In genomic region chr1:30376054-30376453, GRCh38 we compare ENCODE assay signal across 12 cellular contexts.
A peak's percentile ranks its signal among the peaks of the same experiment; 100 is the strongest.
DNase-seq lines count a peak whose midpoint lies in the region; ATAC-seq and TF ChIP-seq lines count a peak whose summit lies in the region.
"Had no signal": no experiment of that assay in that cellular context is flagged by ENCODE, and none has a peak within 500 bp of the region (broad histone marks: within the 10 kb centered on the region; RNA-seq: fewer than 3 reads in every experiment).

No MANE protein-coding gene starts in this region.

- H3K36me3 ChIP-seq in RWPE2 (ENCODE audit: low read depth), result no peaks in the 10 kb centered on the region
- no peaks in the 10 kb centered on the region for H3K36me3 ChIP-seq in vagina

- ATAC-seq in RWPE2 (ENCODE audit: low read depth), result no peak
- ATAC-seq in natural killer cell, result no peak
- ATAC-seq in GM19397 (IDR thresholded peaks at IDR 0.05; ENCODE audit: unreplicated experiment), result no peak
- ATAC-seq: A549, HCT116, K562 had no signal

- DNase-seq in RWPE2 (ENCODE audit: low spot score), result peak; percentile 7
- DNase-seq in islet precursor cell, result peak; percentile 25
- DNase-seq in osteocyte (ENCODE audit: extremely low spot score, unreplicated experiment), result peak; percentile 63
- DNase-seq in vagina (ENCODE audit: extremely low spot score in 2 of 2), result peak; percentile 43 to 47
- DNase-seq in natural killer cell, result no peak
- DNase-seq in GOT3 (lab: John Stamatoyannopoulos, UW), result no peak
- DNase-seq: Caco-2; CD8-positive, alpha-beta memory T cell had no signal

- H3K27me3 Mint-ChIP-seq in osteocyte (ENCODE audit: unreplicated experiment) (peaks cover 5% of the 10 kb centered on the region), natural killer cell (ENCODE audit: low read depth in 2 of 2) (peaks cover 0 to 7% of the 10 kb centered on the region in 2 donors)

- H3K27ac ChIP-seq in RWPE2 (ENCODE audit: poor library complexity, severe bottlenecking) (no peak overlapping the region), vagina (no peak overlapping the region)
- H3K27ac ChIP-seq: A549 had no signal

- H3K27me3 ChIP-seq in RWPE2 (ENCODE audit: insufficient read depth, poor library complexity, severe bottlenecking), result no peaks in the 10 kb centered on the region
- no peaks in the 10 kb centered on the region for H3K27me3 ChIP-seq in vagina

- H3K36me3 Mint-ChIP-seq in osteocyte (ENCODE audit: unreplicated experiment) (no peaks in the 10 kb centered on the region), natural killer cell (no peaks in the 10 kb centered on the region)
- H3K36me3 Mint-ChIP-seq: CD8-positive, alpha-beta memory T cell had no signal

- H3K4me3 ChIP-seq in RWPE2 (ENCODE audit: severe bottlenecking) (no peak overlapping the region), vagina (no peak overlapping the region)
- H3K4me3 ChIP-seq: A549, K562 had no signal

- H3K4me3 Mint-ChIP-seq in osteocyte (ENCODE audit: unreplicated experiment), result no peak overlapping the region
- H3K4me3 Mint-ChIP-seq in natural killer cell, result no peak overlapping the region
- H3K4me3 Mint-ChIP-seq: CD8-positive, alpha-beta memory T cell had no signal

- peaks cover 6% of the 10 kb centered on the region for H3K4me1 ChIP-seq in RWPE2 (ENCODE audit: insufficient read depth, poor library complexity, severe bottlenecking)
- H3K4me1 ChIP-seq in vagina, result peaks cover 22% of the 10 kb centered on the region
- H3K4me1 ChIP-seq: A549, Caco-2 had no signal

- peaks cover 2% of the 10 kb centered on the region for H3K4me1 Mint-ChIP-seq in osteocyte (ENCODE audit: unreplicated experiment)
- H3K4me1 Mint-ChIP-seq in natural killer cell, result peaks cover 0 to 13% of the 10 kb centered on the region in 2 donors

- intact Hi-C loops in vagina (cut with DNase I), result no loop called here
- intact Hi-C loops in natural killer cell (cut with micrococcal nuclease), result no loop called here

- no peak overlapping the region for H3K27ac Mint-ChIP-seq in osteocyte (ENCODE audit: unreplicated experiment)
- H3K27ac Mint-ChIP-seq in natural killer cell, result no peak overlapping the region

- H3K9me3 Mint-ChIP-seq in osteocyte (ENCODE audit: unreplicated experiment) (no peaks in the 10 kb centered on the region), natural killer cell (no peaks in the 10 kb centered on the region)
- H3K9me3 Mint-ChIP-seq: CD8-positive, alpha-beta memory T cell had no signal

- TF ChIP-seq CTCF in RWPE2 (IDR thresholded peaks at IDR 0.05; ENCODE audit: poor library complexity, severe bottlenecking) (no peak), osteocyte (IDR thresholded peaks at IDR 0.05) (no peak), vagina (IDR thresholded peaks at IDR 0.05) (no peak), natural killer cell (IDR thresholded peaks at IDR 0.05) (no peak)

- no peak for TF ChIP-seq POLR2A in vagina (IDR thresholded peaks at IDR 0.05)

- no peaks in the 10 kb centered on the region for H3K9me3 ChIP-seq in RWPE2 (ENCODE audit: severe bottlenecking)
- H3K9me3 ChIP-seq in vagina, result no peaks in the 10 kb centered on the region
- H3K9me3 ChIP-seq: A549, Caco-2 had no signal

Comparison
In these comparisons a context has a peak if more than half of its experiments do, and no peak if none do; other contexts are left out.
1. DNase-seq: peak in RWPE2 (single experiment), islet precursor cell (single experiment), osteocyte (single experiment) and vagina (2 of 2); none in natural killer cell (single experiment) and GOT3 (single experiment).